In the genomic region with DNA sequence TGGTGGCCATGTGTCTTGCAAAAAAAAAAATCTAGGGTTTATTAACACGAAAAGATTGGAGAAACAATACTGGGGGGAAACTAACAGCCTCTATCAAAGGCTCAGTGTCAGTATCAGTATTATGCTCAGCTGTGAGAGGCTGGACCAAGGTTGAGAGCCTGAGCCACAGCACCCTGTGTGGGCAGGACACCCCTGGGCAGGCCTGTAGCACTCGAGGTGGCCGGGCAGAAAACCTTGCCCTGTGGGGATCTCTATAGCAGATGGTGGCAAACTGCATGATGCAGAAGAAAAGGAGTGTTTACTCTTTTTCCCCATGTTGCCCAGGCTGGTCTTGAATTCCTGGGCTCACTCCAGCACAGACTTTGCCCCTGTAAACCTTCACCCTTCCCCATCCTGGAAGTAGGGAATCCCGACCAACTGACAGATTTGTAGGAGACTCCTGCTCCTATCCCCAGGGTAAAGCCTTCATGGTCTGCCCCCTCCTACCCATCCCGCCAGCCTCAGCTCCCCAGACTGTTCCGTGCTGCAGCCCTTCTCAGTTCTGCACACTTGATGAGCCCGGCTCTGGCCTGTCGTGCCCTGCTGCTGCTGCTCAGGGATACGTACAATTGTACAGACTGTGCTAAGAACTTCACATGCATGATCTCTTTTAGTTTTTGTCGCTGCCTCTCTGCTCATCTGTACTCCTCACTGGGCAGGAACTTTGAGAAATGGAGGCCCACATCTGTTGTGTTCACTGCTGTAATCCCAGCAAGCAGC, we compare ENCODE assay signal across 1 cellular context.
TF ChIP-seq lines count a peak whose summit lies in the region.

No MANE protein-coding gene starts in this region.

TF ChIP-seq in GM12878, 131 proteins besides CTCF, POLR2A, EP300 and RAD21:
- no peak for TF ChIP-seq CREB1 (IDR thresholded peaks at IDR 0.05; ENCODE audit: low read depth)
- TF ChIP-seq ZNF217 (IDR thresholded peaks at IDR 0.05) = no peak
- TF ChIP-seq KLF5 (IDR thresholded peaks at IDR 0.05; ENCODE audit: partially characterized antibody) = no peak
- no peak for TF ChIP-seq TCF3 (IDR thresholded peaks at IDR 0.05; ENCODE audit: borderline replicate concordance, insufficient read depth, low read depth, low read length)
- no peak for TF ChIP-seq SREBF2 (IDR thresholded peaks at IDR 0.05; ENCODE audit: low read length)
- TF ChIP-seq MTA3 (IDR thresholded peaks at IDR 0.05; ENCODE audit: borderline replicate concordance, low read length) = no peak
- TF ChIP-seq, protein P1, sequence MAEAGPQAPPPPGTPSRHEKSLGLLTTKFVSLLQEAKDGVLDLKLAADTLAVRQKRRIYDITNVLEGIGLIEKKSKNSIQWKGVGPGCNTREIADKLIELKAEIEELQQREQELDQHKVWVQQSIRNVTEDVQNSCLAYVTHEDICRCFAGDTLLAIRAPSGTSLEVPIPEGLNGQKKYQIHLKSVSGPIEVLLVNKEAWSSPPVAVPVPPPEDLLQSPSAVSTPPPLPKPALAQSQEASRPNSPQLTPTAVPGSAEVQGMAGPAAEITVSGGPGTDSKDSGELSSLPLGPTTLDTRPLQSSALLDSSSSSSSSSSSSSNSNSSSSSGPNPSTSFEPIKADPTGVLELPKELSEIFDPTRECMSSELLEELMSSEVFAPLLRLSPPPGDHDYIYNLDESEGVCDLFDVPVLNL (IDR thresholded peaks at IDR 0.05; ENCODE audit: low read depth, low read length) = no peak
- TF ChIP-seq TARDBP (IDR thresholded peaks at IDR 0.05; ENCODE audit: borderline replicate concordance) = no peak
- TF ChIP-seq EZH2 (IDR thresholded peaks at IDR 0.05; ENCODE audit: borderline replicate concordance, control insufficient read depth, low read depth, low read length) = no peak
- no peak for TF ChIP-seq NR2C1 (IDR thresholded peaks at IDR 0.05)
- TF ChIP-seq ETV6 (conservative IDR thresholded peaks at IDR 0.05 in 1 of 2, IDR thresholded peaks at IDR 0.05 in 1 of 2; ENCODE audit: borderline replicate concordance in 1 of 2, low read depth in 1 of 2) = no peak
- no peak for TF ChIP-seq KDM1A (IDR thresholded peaks at IDR 0.05; ENCODE audit: borderline replicate concordance)
- TF ChIP-seq ZNF207 (IDR thresholded peaks at IDR 0.05; ENCODE audit: borderline replicate concordance) = no peak
- TF ChIP-seq MXI1 (IDR thresholded peaks at IDR 0.05; ENCODE audit: low read depth, low read length) = no peak
